ENCODE assay signal across 15 cellular contexts in genomic region chr3:133089906-133090305, GRCh38. TPM values are rescaled to one million over a fixed set of nuclear protein-coding genes. Genes with fewer than 3 reads are reported as not detected.
DNase-seq lines count a peak whose midpoint lies in the region; ATAC-seq and TF ChIP-seq lines count a peak whose summit lies in the region.
"Had no signal": no experiment of that assay in that cellular context is flagged by ENCODE, and none has a peak within 500 bp of the region (broad histone marks: within the 10 kb centered on the region; RNA-seq: fewer than 3 reads in every experiment).

No MANE protein-coding gene starts in this region.

- H3K4ac ChIP-seq in H9 (ENCODE audit: low read depth, low read length) = no peak overlapping the region

- no peaks in the 10 kb centered on the region for H4K20me1 ChIP-seq in H9 (ENCODE audit: control insufficient read depth, insufficient read depth, insufficient read length)

- H3K23me2 ChIP-seq in H9 (ENCODE audit: insufficient read length, low read depth, low read length, poor library complexity, severe bottlenecking) = no peaks in the 10 kb centered on the region

- no peaks in the 10 kb centered on the region for H3K79me2 ChIP-seq in H9 (ENCODE audit: insufficient read depth, low read length)

- CTCF ChIA-PET in WTC11 (lab: Charles Lee) = no interaction called here
- CTCF ChIA-PET in T-cell (lab: Charles Lee) = no interaction called here

- no peak overlapping the region for H2BK120ac ChIP-seq in H9 (ENCODE audit: low read depth, low read length, poor library complexity, severe bottlenecking)

- H3K9ac ChIP-seq in H9 (ENCODE audit: extremely low read depth, insufficient read length, low read length) = no peak overlapping the region

- H3K36me3 Mint-ChIP-seq in H9 (ENCODE audit: insufficient read depth in 1 of 3, low read depth in 3 of 3) (peaks cover 0 to 2% (median 0%) of the 10 kb centered on the region in 3 experiments; a peak in 3 of 7 replicates), WTC11 (no peaks in the 10 kb centered on the region), T-cell (no peaks in the 10 kb centered on the region)
- H3K36me3 Mint-ChIP-seq: IgD-negative memory B cell had no signal

- no peak overlapping the region for H4K8ac ChIP-seq in H9 (replicated peaks; ENCODE audit: insufficient read length, low read depth, low read length)

- no peak overlapping the region for H2BK20ac ChIP-seq in H9 (ENCODE audit: low read depth, low read length, poor library complexity, severe bottlenecking)

- H3K4me3 Mint-ChIP-seq in H9 (no peak overlapping the region), WTC11 (no peak overlapping the region), T-cell (no peak overlapping the region)
- H3K4me3 Mint-ChIP-seq: B cell; CD4-positive, alpha-beta T cell; IgD-negative memory B cell had no signal

- H3K23ac ChIP-seq in H9 (ENCODE audit: insufficient read length, low read depth, low read length) = no peak overlapping the region

- H4K91ac ChIP-seq in H9 (ENCODE audit: insufficient read length, low read depth, low read length) = no peak overlapping the region

- H3K79me1 ChIP-seq in H9 (ENCODE audit: insufficient read depth, low read depth, low read length, poor library complexity, severe bottlenecking) = no peaks in the 10 kb centered on the region

- no peak for ATAC-seq in WTC11
- no peak for ATAC-seq in T-cell (replicated peaks in 1 of 4)

- no peak overlapping the region for H4K5ac ChIP-seq in H9 (ENCODE audit: insufficient read length, low read depth, low read length)

- H3K27ac Mint-ChIP-seq in H9 (peak overlapping the region in 2 of 3 experiments; percentile 17 to 75; a peak in 3 of 7 replicates), WTC11 (peak overlapping the region; percentile 54), T-cell (no peak overlapping the region)
- H3K27ac Mint-ChIP-seq: B cell; CD4-positive, alpha-beta T cell; IgD-negative memory B cell had no signal

- H3K4me1 ChIP-seq in H9 (ENCODE audit: insufficient read depth, low read length) = no peaks in the 10 kb centered on the region; the same call in 1 of the 2 replicates

- no peak overlapping the region for H3K18ac ChIP-seq in H9 (ENCODE audit: insufficient read length, low read depth, low read length)

- no peak overlapping the region for H3K4me2 ChIP-seq in H9 (ENCODE audit: insufficient read depth, insufficient read length, low read length)

- H3K27me3 Mint-ChIP-seq in H9 (ENCODE audit: low read depth) (no peaks in the 10 kb centered on the region), WTC11 (ENCODE audit: low read depth) (no peaks in the 10 kb centered on the region), T-cell (peaks cover 0 to 10% of the 10 kb centered on the region in 2 donors)
- H3K27me3 Mint-ChIP-seq: CD4-positive, alpha-beta T cell; IgD-negative memory B cell had no signal

- no peaks in the 10 kb centered on the region for H3K27me3 ChIP-seq in H9 (ENCODE audit: insufficient read depth, low read length)

- H2BK15ac ChIP-seq in H9 (ENCODE audit: low read depth, low read length) = no peak overlapping the region

- no peak overlapping the region for H3K27ac ChIP-seq in H9 (ENCODE audit: insufficient read length, low read depth, low read length)

- H3K9me3 Mint-ChIP-seq in H9 = peaks cover 0 to under 1% of the 10 kb centered on the region in 2 experiments; a peak in 2 of 5 replicates
- peaks cover 6% of the 10 kb centered on the region; the same call in 1 of the 2 replicates for H3K9me3 Mint-ChIP-seq in WTC11
- no peaks in the 10 kb centered on the region for H3K9me3 Mint-ChIP-seq in T-cell
- H3K9me3 Mint-ChIP-seq: CD4-positive, alpha-beta T cell had no signal

- no peak overlapping the region for H2AFZ ChIP-seq in H9 (ENCODE audit: low read length)

- POLR2A ChIA-PET in WTC11 (lab: Charles Lee) (no interaction called here), T-cell (lab: Charles Lee) (no interaction called here)

- H2AK5ac ChIP-seq in H9 (ENCODE audit: insufficient read length, low read length) = no peak overlapping the region

- H3K56ac ChIP-seq in H9 (ENCODE audit: insufficient read length, low read depth, low read length) = no peak overlapping the region

- H2BK12ac ChIP-seq in H9 (ENCODE audit: insufficient read length, low read depth, low read length) = no peak overlapping the region

- H3T11ph ChIP-seq in H9 (ENCODE audit: low read length) = no peak overlapping the region

- no peak for TF ChIP-seq CTCF in H9 (conservative IDR thresholded peaks at IDR 0.05)
- TF ChIP-seq CTCF in WTC11 (IDR thresholded peaks at IDR 0.05) = no peak

- H3K4me1 Mint-ChIP-seq in H9 (peaks cover 9 to 11% of the 10 kb centered on the region in 2 experiments), WTC11 (peaks cover 12% of the 10 kb centered on the region), T-cell (no peaks in the 10 kb centered on the region)
- H3K4me1 Mint-ChIP-seq: B cell, IgD-negative memory B cell had no signal

- no peak for DNase-seq in H9
- DNase-seq in WTC11 (ENCODE audit: low spot score) = no peak
- DNase-seq in kidney tubule cell (ENCODE audit: low spot score) = peak; percentile 36
- no peak for DNase-seq in putamen (ENCODE audit: low spot score)
- no peak for DNase-seq in NCI-H1048 (lab: John Stamatoyannopoulos, UW)
- no peak for DNase-seq in T-cell
- no peak for DNase-seq in dermis blood vessel endothelial cell
- DNase-seq: C1 segment of cervical spinal cord; Calu3; CD4-positive, alpha-beta T cell; DMS 273 treated with DMSO at 0.1 percent for 48 hours; DMS79 had no signal

- no peaks in the 10 kb centered on the region for H3K9me3 ChIP-seq in H9 (ENCODE audit: control insufficient read depth, low read depth, low read length)

- H3K14ac ChIP-seq in H9 (ENCODE audit: insufficient read depth, low read length) = no peak overlapping the region

- no peak overlapping the region for H2BK5ac ChIP-seq in H9 (ENCODE audit: insufficient read length, low read length)

- WGBS in H9 (ENCODE audit: extremely low coverage, insufficient read length, low lambda C conversion rate) = no CpG with 5 or more reads among the region's 1 CpG

TF ChIP-seq in WTC11, 78 proteins besides CTCF, POLR2A, EP300 and RAD21 (continues in another document):
- no peak for TF ChIP-seq NR3C1 (CRISPR knock-in tag; conservative IDR thresholded peaks at IDR 0.05; ENCODE audit: low read depth)
- TF ChIP-seq PRDM15 (CRISPR knock-in tag; IDR thresholded peaks at IDR 0.05) = no peak
- TF ChIP-seq SOX15 (CRISPR knock-in tag; IDR thresholded peaks at IDR 0.05) = no peak
- TF ChIP-seq USF1 (CRISPR knock-in tag; IDR thresholded peaks at IDR 0.05) = no peak
- TF ChIP-seq USF2 (CRISPR knock-in tag; IDR thresholded peaks at IDR 0.05) = no peak
- no peak for TF ChIP-seq TEAD4 (CRISPR knock-in tag; IDR thresholded peaks at IDR 0.05)
- no peak for TF ChIP-seq MLX (CRISPR knock-in tag; IDR thresholded peaks at IDR 0.05)

RNA-seq across cellular contexts. Expression of gene TMEM108, which starts 51.7 kb away (rescaled TPM):
- total RNA-seq in H9 (2021) (3.5 and 5.0 TPM in 2 replicates), WTC11 (2021) (10.2 to 14.7 TPM (median 12.9 TPM) in 3 replicates), T-cell (under 1 TPM in 1 of 5 donors, not detected in 4; 0.96 TPM), dermis blood vessel endothelial cell (0.17 and 0.23 TPM in 2 replicates)
- total RNA-seq: B cell; Calu3; CD4-positive, alpha-beta T cell; G401 had no signal

Comparison
In these comparisons a context has a peak if more than half of its experiments do, and no peak if none do; other contexts are left out.
1. H3K27ac Mint-ChIP-seq: peak in H9 (2 of 3) and WTC11 (single experiment); none in T-cell (0 of 2).